1 cellular context compared by ENCODE assay signal in the genomic region with DNA sequence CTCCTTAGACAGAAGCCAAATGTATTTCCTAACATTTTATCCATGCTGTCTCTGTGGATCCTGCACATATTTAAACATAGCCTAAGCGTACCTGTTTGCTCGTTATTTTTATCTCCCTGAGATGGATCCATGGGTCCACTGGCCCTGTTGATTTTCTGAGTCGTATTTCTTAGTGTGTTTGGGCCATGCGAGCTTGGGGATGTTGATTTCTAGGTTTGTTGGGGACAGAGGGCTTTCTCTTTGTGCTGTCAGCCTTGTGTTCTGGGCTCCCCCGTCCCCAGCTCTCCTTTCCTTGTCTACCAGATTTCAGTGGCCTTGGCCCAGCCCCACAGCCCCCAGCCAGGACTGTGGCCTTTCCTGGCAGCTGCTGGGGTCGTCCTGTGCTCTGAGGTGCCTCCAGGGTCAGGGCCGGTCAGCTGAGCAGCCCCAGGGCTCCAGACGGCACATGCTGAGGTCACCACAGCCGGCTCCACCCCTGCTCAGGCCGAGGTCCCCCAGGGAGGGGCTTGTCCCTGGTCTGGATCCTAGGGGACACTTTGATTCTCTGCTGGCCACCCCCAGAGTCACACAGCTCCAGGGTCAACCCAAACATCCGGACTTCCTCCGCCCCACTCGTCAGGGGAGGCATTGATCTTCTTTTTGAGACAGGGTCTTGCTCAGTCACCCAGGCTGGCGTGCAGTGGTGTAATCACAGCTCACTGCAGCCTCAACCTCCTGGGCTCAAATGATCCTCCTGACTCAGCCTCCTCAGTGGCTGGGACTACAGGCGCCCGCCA.
A peak's percentile ranks its signal among the peaks of the same experiment; 100 is the strongest.
TF ChIP-seq lines count a peak whose summit lies in the region.

No MANE protein-coding gene starts in this region.

TF ChIP-seq in HepG2, 621 proteins besides CTCF, POLR2A, EP300 and RAD21 (continued from another document):
- TF ChIP-seq, protein P1, sequence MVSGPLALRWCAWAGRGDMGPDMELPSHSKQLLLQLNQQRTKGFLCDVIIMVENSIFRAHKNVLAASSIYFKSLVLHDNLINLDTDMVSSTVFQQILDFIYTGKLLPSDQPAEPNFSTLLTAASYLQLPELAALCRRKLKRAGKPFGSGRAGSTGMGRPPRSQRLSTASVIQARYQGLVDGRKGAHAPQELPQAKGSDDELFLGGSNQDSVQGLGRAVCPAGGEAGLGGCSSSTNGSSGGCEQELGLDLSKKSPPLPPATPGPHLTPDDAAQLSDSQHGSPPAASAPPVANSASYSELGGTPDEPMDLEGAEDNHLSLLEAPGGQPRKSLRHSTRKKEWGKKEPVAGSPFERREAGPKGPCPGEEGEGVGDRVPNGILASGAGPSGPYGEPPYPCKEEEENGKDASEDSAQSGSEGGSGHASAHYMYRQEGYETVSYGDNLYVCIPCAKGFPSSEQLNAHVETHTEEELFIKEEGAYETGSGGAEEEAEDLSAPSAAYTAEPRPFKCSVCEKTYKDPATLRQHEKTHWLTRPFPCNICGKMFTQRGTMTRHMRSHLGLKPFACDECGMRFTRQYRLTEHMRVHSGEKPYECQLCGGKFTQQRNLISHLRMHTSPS (CRISPR knock-in tag; IDR thresholded peaks at IDR 0.05; ENCODE audit: low read depth): peak; percentile 33; the same call in 1 of the 2 replicates
- TF ChIP-seq NR2C2 (CRISPR knock-in tag; IDR thresholded peaks at IDR 0.05; ENCODE audit: borderline replicate concordance): peak; percentile 84
- TF ChIP-seq, protein P2, sequence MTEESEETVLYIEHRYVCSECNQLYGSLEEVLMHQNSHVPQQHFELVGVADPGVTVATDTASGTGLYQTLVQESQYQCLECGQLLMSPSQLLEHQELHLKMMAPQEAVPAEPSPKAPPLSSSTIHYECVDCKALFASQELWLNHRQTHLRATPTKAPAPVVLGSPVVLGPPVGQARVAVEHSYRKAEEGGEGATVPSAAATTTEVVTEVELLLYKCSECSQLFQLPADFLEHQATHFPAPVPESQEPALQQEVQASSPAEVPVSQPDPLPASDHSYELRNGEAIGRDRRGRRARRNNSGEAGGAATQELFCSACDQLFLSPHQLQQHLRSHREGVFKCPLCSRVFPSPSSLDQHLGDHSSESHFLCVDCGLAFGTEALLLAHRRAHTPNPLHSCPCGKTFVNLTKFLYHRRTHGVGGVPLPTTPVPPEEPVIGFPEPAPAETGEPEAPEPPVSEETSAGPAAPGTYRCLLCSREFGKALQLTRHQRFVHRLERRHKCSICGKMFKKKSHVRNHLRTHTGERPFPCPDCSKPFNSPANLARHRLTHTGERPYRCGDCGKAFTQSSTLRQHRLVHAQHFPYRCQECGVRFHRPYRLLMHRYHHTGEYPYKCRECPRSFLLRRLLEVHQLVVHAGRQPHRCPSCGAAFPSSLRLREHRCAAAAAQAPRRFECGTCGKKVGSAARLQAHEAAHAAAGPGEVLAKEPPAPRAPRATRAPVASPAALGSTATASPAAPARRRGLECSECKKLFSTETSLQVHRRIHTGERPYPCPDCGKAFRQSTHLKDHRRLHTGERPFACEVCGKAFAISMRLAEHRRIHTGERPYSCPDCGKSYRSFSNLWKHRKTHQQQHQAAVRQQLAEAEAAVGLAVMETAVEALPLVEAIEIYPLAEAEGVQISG (CRISPR knock-in tag; IDR thresholded peaks at IDR 0.05): peak; percentile 39; the same call in 1 of the 2 replicates
- TF ChIP-seq IRF2 (CRISPR knock-in tag; IDR thresholded peaks at IDR 0.05): 0 out of 2 replicates have a peak, but pooled peaks have one; percentile 27
- 0 out of 4 replicates have a peak, but pooled peaks of 1 of the 2 experiments have one; percentile 43 for TF ChIP-seq KLF16 (CRISPR knock-in tag; IDR thresholded peaks at IDR 0.05)
- TF ChIP-seq ARNTL (CRISPR knock-in tag; IDR thresholded peaks at IDR 0.05): peak; percentile 41; the same call in 1 of the 2 replicates
- TF ChIP-seq PHF21A (CRISPR knock-in tag; IDR thresholded peaks at IDR 0.05): peak; percentile 89
- no peak for TF ChIP-seq PRPF4 (IDR thresholded peaks at IDR 0.05; ENCODE audit: low read depth, low read length, poor library complexity, severe bottlenecking)
- TF ChIP-seq, protein P3, sequence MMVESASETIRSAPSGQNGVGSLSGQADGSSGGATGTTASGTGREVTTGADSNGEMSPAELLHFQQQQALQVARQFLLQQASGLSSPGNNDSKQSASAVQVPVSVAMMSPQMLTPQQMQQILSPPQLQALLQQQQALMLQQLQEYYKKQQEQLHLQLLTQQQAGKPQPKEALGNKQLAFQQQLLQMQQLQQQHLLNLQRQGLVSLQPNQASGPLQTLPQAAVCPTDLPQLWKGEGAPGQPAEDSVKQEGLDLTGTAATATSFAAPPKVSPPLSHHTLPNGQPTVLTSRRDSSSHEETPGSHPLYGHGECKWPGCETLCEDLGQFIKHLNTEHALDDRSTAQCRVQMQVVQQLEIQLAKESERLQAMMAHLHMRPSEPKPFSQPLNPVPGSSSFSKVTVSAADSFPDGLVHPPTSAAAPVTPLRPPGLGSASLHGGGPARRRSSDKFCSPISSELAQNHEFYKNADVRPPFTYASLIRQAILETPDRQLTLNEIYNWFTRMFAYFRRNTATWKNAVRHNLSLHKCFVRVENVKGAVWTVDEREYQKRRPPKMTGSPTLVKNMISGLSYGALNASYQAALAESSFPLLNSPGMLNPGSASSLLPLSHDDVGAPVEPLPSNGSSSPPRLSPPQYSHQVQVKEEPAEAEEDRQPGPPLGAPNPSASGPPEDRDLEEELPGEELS (CRISPR knock-in tag; IDR thresholded peaks at IDR 0.05): peak; percentile 66
- TF ChIP-seq, protein P4, sequence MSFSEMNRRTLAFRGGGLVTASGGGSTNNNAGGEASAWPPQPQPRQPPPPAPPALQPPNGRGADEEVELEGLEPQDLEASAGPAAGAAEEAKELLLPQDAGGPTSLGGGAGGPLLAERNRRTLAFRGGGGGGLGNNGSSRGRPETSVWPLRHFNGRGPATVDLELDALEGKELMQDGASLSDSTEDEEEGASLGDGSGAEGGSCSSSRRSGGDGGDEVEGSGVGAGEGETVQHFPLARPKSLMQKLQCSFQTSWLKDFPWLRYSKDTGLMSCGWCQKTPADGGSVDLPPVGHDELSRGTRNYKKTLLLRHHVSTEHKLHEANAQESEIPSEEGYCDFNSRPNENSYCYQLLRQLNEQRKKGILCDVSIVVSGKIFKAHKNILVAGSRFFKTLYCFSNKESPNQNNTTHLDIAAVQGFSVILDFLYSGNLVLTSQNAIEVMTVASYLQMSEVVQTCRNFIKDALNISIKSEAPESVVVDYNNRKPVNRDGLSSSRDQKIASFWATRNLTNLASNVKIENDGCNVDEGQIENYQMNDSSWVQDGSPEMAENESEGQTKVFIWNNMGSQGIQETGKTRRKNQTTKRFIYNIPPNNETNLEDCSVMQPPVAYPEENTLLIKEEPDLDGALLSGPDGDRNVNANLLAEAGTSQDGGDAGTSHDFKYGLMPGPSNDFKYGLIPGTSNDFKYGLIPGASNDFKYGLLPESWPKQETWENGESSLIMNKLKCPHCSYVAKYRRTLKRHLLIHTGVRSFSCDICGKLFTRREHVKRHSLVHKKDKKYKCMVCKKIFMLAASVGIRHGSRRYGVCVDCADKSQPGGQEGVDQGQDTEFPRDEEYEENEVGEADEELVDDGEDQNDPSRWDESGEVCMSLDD (CRISPR knock-in tag; IDR thresholded peaks at IDR 0.05; ENCODE audit: borderline replicate concordance): peak; percentile 59; the same call in 1 of the 2 replicates
